8 cellular contexts compared by ENCODE assay signal in genomic region chr2:175180701-175181103, GRCh38. TPM values are rescaled to one million over a fixed set of nuclear protein-coding genes. Genes with fewer than 3 reads are reported as not detected.
DNase-seq lines count a peak whose midpoint lies in the region; ATAC-seq, FAIRE-seq and TF ChIP-seq lines count a peak whose summit lies in the region.

No MANE protein-coding gene starts in this region.

- peak overlapping the region; percentile 76 for H3K27ac ChIP-seq in CD8-positive, alpha-beta T cell (ENCODE audit: low read depth, low read length)
- peak overlapping the region; percentile 96 for H3K27ac ChIP-seq in small intestine (ENCODE audit: low read depth in 1 of 2, low read length in 1 of 2)

- no peaks in the 10 kb centered on the region for H3K27me3 Mint-ChIP-seq in CD8-positive, alpha-beta T cell (ENCODE audit: low read depth)

- no peaks in the 10 kb centered on the region for H3K9me3 Mint-ChIP-seq in CD8-positive, alpha-beta T cell

- H3K36me3 Mint-ChIP-seq in CD8-positive, alpha-beta T cell, result peaks cover 38% of the 10 kb centered on the region

- no peak for TF ChIP-seq CTCF in CD8-positive, alpha-beta T cell (IDR thresholded peaks at IDR 0.05)

- no peak for FAIRE-seq in small intestine (lab: Jason Lieb, UNC)

- H3K4me1 ChIP-seq in CD8-positive, alpha-beta T cell (ENCODE audit: insufficient read depth, low read length), result peaks cover 13% of the 10 kb centered on the region
- H3K4me1 ChIP-seq in iPS-15b (ENCODE audit: control insufficient read depth, insufficient read depth, low read length) (peaks cover 3% of the 10 kb centered on the region), small intestine (ENCODE audit: control insufficient read depth in 2 of 2, insufficient read depth in 1 of 2, low read depth in 1 of 2, low read length in 1 of 2) (peaks cover 0 to 2% of the 10 kb centered on the region in 2 donors)

- CTCF ChIA-PET in CD8-positive, alpha-beta T cell (lab: Charles Lee), result no interaction called here

- peak overlapping the region; percentile 98 for H3K9ac ChIP-seq in iPS-15b (ENCODE audit: low read depth, low read length)

- peak overlapping the region; percentile 94 for H3K4me3 Mint-ChIP-seq in CD8-positive, alpha-beta T cell

- intact Hi-C loops in CD8-positive, alpha-beta T cell (cut with DNase I, micrococcal nuclease), result loop anchor here (1.0 to 10.0 kb wide), 6 partner anchors 12 to 936 kb away; partner anchors contain the start of genes ATF2 (in 2 of the 2), OLA1 (in 1 of the 2) and SCRN3 (in 1 of the 2)

- 2 to 4% (median 2%) methylated on average over 10 of the region's 10 CpGs for WGBS in small intestine, 3 donors

- peak; percentile 59 for ATAC-seq in CD8-positive, alpha-beta T cell
- ATAC-seq in GM19438 (IDR thresholded peaks at IDR 0.05; ENCODE audit: low read depth, unreplicated experiment) (peak; percentile 42), HG03558 (IDR thresholded peaks at IDR 0.05; ENCODE audit: extremely low read depth, unreplicated experiment) (peak; percentile 37)

- peak overlapping the region; percentile 87 for H3K27ac Mint-ChIP-seq in CD8-positive, alpha-beta T cell

- peak in 6 of 7 experiments; percentile 8 to 61 (median 49) for DNase-seq in CD8-positive, alpha-beta T cell
- peak; percentile 37 for DNase-seq in SKM-1 (lab: John Stamatoyannopoulos, UW; ENCODE audit: unreplicated experiment)
- DNase-seq in astrocyte of the hippocampus (ENCODE audit: low read depth, low spot score), result peak; percentile 65
- peak; percentile 78 for DNase-seq in small intestine
- no peak for DNase-seq in HPDE6-E6E7 (ENCODE audit: extremely low spot score)

- peak overlapping the region; percentile 88 for H3K4me3 ChIP-seq in CD8-positive, alpha-beta T cell (ENCODE audit: low read depth, low read length)
- H3K4me3 ChIP-seq in iPS-15b (ENCODE audit: low read depth, low read length) (peak overlapping the region; percentile 98), small intestine (ENCODE audit: low read depth in 1 of 2, low read length in 2 of 2) (peak overlapping the region; percentile 54 to 86)

- H3K36me3 ChIP-seq in CD8-positive, alpha-beta T cell (ENCODE audit: insufficient read depth, low read length), result peaks cover 19% of the 10 kb centered on the region
- H3K36me3 ChIP-seq in iPS-15b (ENCODE audit: control insufficient read depth, insufficient read depth, low read length) (peaks cover 11% of the 10 kb centered on the region), small intestine (ENCODE audit: control insufficient read depth in 2 of 2, insufficient read depth in 2 of 2, low read length in 2 of 2) (peaks cover 4 to 8% of the 10 kb centered on the region in 2 donors)

- no peaks in the 10 kb centered on the region for H3K9me3 ChIP-seq in CD8-positive, alpha-beta T cell (ENCODE audit: low read length)
- H3K9me3 ChIP-seq in iPS-15b (ENCODE audit: control insufficient read depth, insufficient read depth, low read length) (no peaks in the 10 kb centered on the region), small intestine (ENCODE audit: control insufficient read depth, low read depth) (no peaks in the 10 kb centered on the region)

- H3K4me1 Mint-ChIP-seq in CD8-positive, alpha-beta T cell (ENCODE audit: low read depth), result peaks cover 27% of the 10 kb centered on the region

- POLR2A ChIA-PET in CD8-positive, alpha-beta T cell (lab: Charles Lee), result interaction anchor here (1.8 kb wide), 1 partner anchor 13 kb away, joined by 7 read pairs; the partner anchor contains the start of gene ATF2

- no peaks in the 10 kb centered on the region for H3K27me3 ChIP-seq in CD8-positive, alpha-beta T cell (ENCODE audit: insufficient read depth, low read length)
- H3K27me3 ChIP-seq in iPS-15b (ENCODE audit: control insufficient read depth, insufficient read depth, low read length) (no peaks in the 10 kb centered on the region), small intestine (ENCODE audit: control insufficient read depth in 2 of 2, insufficient read depth in 2 of 2, low read length in 2 of 2) (no peaks in the 10 kb centered on the region)

RNA-seq across cellular contexts. Expression of gene ATP5MC3, which starts 0.8 kb away (rescaled TPM):
- total RNA-seq in CD8-positive, alpha-beta T cell, result 10 to 100 TPM; 70.2 to 73.4 TPM
- 1,000 to 10,000 TPM in 1 of 3 donors, 100 to 1,000 TPM in 2; 716 to 1,066 (median 841) TPM for polyA plus RNA-seq in small intestine

RNA-seq across cellular contexts. Expression of gene ATF2, which starts 12.7 kb away (rescaled TPM):
- 10 to 100 TPM; 42.9 to 43.6 TPM for total RNA-seq in CD8-positive, alpha-beta T cell
- 10 to 100 TPM; 11.6 to 15.0 (median 11.6) TPM for polyA plus RNA-seq in small intestine
